1 cellular context compared by ENCODE assay signal in genomic region chr1:225484657-225485606, GRCh38.
TF ChIP-seq lines count a peak whose summit lies in the region.

No MANE protein-coding gene starts in this region.

TF ChIP-seq in Ishikawa, 13 proteins besides CTCF, POLR2A, EP300 and RAD21:
- TF ChIP-seq USF1 (IDR thresholded peaks at IDR 0.05) (no peak), TAF1 (IDR thresholded peaks at IDR 0.05; ENCODE audit: low read depth) (0 out of 2 replicates have a peak, but pooled peaks have one; percentile 12)
TF ChIP-seq in Ishikawa: peak in this region for 1.
